In the genomic region with DNA sequence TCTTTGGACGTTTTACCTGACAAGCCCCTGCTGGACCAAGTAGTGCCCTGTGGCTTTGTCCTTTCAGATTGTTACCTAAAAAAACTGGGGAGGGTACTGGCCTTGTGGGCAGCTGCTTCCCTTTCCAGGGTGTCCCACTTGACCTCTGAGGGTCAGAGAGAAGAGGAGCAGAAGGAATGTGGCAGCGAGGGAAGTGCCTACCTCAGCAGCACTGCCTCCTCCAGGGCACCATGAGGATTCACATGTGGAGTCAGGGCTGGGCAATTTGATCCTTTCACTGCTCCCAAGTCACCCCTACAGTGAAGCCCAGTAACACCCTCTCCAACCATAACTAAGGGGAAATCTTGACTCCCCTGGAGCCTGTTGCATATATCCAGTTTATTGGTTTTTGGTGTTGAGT, we compare ENCODE assay signal across 1 cellular context.
TF ChIP-seq lines count a peak whose summit lies in the region.

No MANE protein-coding gene starts in this region.

TF ChIP-seq in HCT116, 20 proteins besides CTCF, POLR2A, EP300 and RAD21 (continued from another document):
- TF ChIP-seq, protein P1, sequence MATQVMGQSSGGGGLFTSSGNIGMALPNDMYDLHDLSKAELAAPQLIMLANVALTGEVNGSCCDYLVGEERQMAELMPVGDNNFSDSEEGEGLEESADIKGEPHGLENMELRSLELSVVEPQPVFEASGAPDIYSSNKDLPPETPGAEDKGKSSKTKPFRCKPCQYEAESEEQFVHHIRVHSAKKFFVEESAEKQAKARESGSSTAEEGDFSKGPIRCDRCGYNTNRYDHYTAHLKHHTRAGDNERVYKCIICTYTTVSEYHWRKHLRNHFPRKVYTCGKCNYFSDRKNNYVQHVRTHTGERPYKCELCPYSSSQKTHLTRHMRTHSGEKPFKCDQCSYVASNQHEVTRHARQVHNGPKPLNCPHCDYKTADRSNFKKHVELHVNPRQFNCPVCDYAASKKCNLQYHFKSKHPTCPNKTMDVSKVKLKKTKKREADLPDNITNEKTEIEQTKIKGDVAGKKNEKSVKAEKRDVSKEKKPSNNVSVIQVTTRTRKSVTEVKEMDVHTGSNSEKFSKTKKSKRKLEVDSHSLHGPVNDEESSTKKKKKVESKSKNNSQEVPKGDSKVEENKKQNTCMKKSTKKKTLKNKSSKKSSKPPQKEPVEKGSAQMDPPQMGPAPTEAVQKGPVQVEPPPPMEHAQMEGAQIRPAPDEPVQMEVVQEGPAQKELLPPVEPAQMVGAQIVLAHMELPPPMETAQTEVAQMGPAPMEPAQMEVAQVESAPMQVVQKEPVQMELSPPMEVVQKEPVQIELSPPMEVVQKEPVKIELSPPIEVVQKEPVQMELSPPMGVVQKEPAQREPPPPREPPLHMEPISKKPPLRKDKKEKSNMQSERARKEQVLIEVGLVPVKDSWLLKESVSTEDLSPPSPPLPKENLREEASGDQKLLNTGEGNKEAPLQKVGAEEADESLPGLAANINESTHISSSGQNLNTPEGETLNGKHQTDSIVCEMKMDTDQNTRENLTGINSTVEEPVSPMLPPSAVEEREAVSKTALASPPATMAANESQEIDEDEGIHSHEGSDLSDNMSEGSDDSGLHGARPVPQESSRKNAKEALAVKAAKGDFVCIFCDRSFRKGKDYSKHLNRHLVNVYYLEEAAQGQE (IDR thresholded peaks at IDR 0.05; ENCODE audit: low read depth): no peak
- TF ChIP-seq EZH2 (IDR thresholded peaks at IDR 0.05) (no peak), SIN3A (IDR thresholded peaks at IDR 0.05; ENCODE audit: low read depth) (no peak), JUND (IDR thresholded peaks at IDR 0.05) (no peak), ATF3 (IDR thresholded peaks at IDR 0.05) (no peak)
